Comparison of ENCODE assay signal across 28 cellular contexts in the genomic region with DNA sequence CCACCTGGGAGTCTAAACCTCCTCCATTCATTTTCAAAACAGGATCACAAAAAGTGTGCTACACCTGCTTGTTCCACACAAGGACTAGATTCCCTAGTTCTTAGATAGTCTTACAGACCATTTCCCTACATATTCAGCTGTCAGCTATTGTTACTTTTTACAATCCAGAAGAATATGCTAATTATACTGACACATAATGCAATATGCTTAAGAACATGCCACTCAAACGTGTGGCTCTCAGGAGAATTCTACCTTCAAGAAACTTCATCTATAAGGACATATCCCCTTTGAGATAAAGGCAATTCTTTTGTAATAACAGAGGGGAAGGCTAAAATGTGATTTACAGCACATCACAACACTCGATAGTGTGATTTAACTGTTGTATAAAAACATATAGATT.
"Had no signal": no experiment of that assay in that cellular context is flagged by ENCODE, and none has a peak within 500 bp of the region (broad histone marks: within the 10 kb centered on the region; RNA-seq: fewer than 3 reads in every experiment).

No MANE protein-coding gene starts in this region.

- DNase-seq: natural killer cell; occipital lobe; ovary; posterior cingulate gyrus; psoas muscle; right cardiac atrium; right lobe of liver; sigmoid colon; small intestine; stimulated activated CD4-positive, alpha-beta T cell treated with anti-CD3 and anti-CD28 coated beads, Interleukin-15, amount 100 ng/mL, for 24 hours; stimulated activated CD4-positive, alpha-beta T cell treated with anti-CD3 and anti-CD28 coated beads, Interleukin-2, amount 100 ng/mL, for 24 hours; stimulated activated CD4-positive, alpha-beta T cell treated with anti-CD3 and anti-CD28 coated beads, Interleukin-2, amount 100 ng/mL, for 48 hours; stimulated activated CD4-positive, alpha-beta T cell treated with anti-CD3 and anti-CD28 coated beads, Interleukin-4, amount 100 ng/mL, for 24 hours; stimulated activated naive B cell treated with anti-CD40 and anti-IgM and Interleukin-4, amounts not matched to agents 10 μg/mL and 1 μg/mL and 100 μg/mL, for 72 hours; stimulated activated naive CD4-positive, alpha-beta T cell treated with Interleukin-2 at 50 U/mL for 16 hours; stomach; thyroid gland; trophoblast cell; upper lobe of left lung had no signal

- H3K9me3 ChIP-seq: ovary, psoas muscle, right lobe of liver, sigmoid colon, stomach, thoracic aorta, thyroid gland, tibial nerve, upper lobe of left lung, vagina had no signal

- H2AFZ ChIP-seq: parathyroid adenoma had no signal

- H3K4me3 ChIP-seq: ovary, psoas muscle, right lobe of liver, sigmoid colon, stomach, thoracic aorta, thyroid gland, tibial nerve, upper lobe of left lung, vagina had no signal

- H3K27ac ChIP-seq: ovary, parathyroid adenoma, psoas muscle, right lobe of liver, sigmoid colon, stomach, thoracic aorta, thyroid gland, tibial nerve, upper lobe of left lung, vagina had no signal

- H3K79me2 ChIP-seq: parathyroid adenoma had no signal

- H3K9me3 Mint-ChIP-seq: nephron; neural crest cell; stimulated activated naive CD8-positive, alpha-beta T cell treated with anti-CD3 and anti-CD28 coated beads, Interleukin-15, Interleukin-2, amounts not matched to agents 100 ng/mL and 50 ng/mL, for 24 hours had no signal

- H3K4me3 Mint-ChIP-seq: natural killer cell; nephron; neural crest cell; stimulated activated effector memory CD8-positive, alpha-beta T cell treated with anti-CD3 and anti-CD28 coated beads, Interleukin-12 subunit alpha, Interleukin-12 subunit beta, amount 100 ng/mL, for 72 hours; stimulated activated naive B cell treated with anti-CD40 and anti-IgM and Interleukin-4, amounts not matched to agents 10 μg/mL and 1 μg/mL and 100 μg/mL, for 72 hours; stimulated activated naive CD8-positive, alpha-beta T cell treated with anti-CD3 and anti-CD28 coated beads, Interleukin-15, Interleukin-2, amounts not matched to agents 100 ng/mL and 50 ng/mL, for 24 hours had no signal

- H3K27me3 ChIP-seq: ovary, right lobe of liver, sigmoid colon, stomach, thyroid gland, tibial nerve, upper lobe of left lung, vagina had no signal

- ATAC-seq: natural killer cell; psoas muscle; right cardiac atrium; right lobe of liver; stimulated activated effector memory CD8-positive, alpha-beta T cell treated with anti-CD3 and anti-CD28 coated beads, Interleukin-12 subunit alpha, Interleukin-12 subunit beta, amount 100 ng/mL, for 72 hours; stimulated activated naive B cell treated with anti-CD40 and anti-IgM and Interleukin-4, amounts not matched to agents 10 μg/mL and 1 μg/mL and 100 μg/mL, for 72 hours had no signal

- H3K36me3 Mint-ChIP-seq: natural killer cell; stimulated activated effector memory CD8-positive, alpha-beta T cell treated with anti-CD3 and anti-CD28 coated beads, Interleukin-12 subunit alpha, Interleukin-12 subunit beta, amount 100 ng/mL, for 72 hours; stimulated activated naive B cell treated with anti-CD40 and anti-IgM and Interleukin-4, amounts not matched to agents 10 μg/mL and 1 μg/mL and 100 μg/mL, for 72 hours had no signal

- H3K4me1 Mint-ChIP-seq: natural killer cell; nephron; neural crest cell; stimulated activated effector memory CD8-positive, alpha-beta T cell treated with anti-CD3 and anti-CD28 coated beads, Interleukin-12 subunit alpha, Interleukin-12 subunit beta, amount 100 ng/mL, for 72 hours; stimulated activated naive B cell treated with anti-CD40 and anti-IgM and Interleukin-4, amounts not matched to agents 10 μg/mL and 1 μg/mL and 100 μg/mL, for 72 hours had no signal

- H3K36me3 ChIP-seq: ovary, right lobe of liver, sigmoid colon, stomach, thoracic aorta, thyroid gland, tibial nerve, upper lobe of left lung, vagina had no signal

- H3K27me3 Mint-ChIP-seq: progenitor cell of endocrine pancreas; stimulated activated naive B cell treated with anti-CD40 and anti-IgM and Interleukin-4, amounts not matched to agents 10 μg/mL and 1 μg/mL and 100 μg/mL, for 72 hours; stimulated activated naive CD8-positive, alpha-beta T cell treated with anti-CD3 and anti-CD28 coated beads, Interleukin-15, Interleukin-2, amounts not matched to agents 100 ng/mL and 50 ng/mL, for 24 hours had no signal

- H3K4me1 ChIP-seq: parathyroid adenoma, psoas muscle, right lobe of liver, sigmoid colon, stomach, thyroid gland, tibial nerve, upper lobe of left lung, vagina had no signal

- H3K27ac Mint-ChIP-seq: natural killer cell; nephron; progenitor cell of endocrine pancreas; stimulated activated effector memory CD8-positive, alpha-beta T cell treated with anti-CD3 and anti-CD28 coated beads, Interleukin-12 subunit alpha, Interleukin-12 subunit beta, amount 100 ng/mL, for 72 hours; stimulated activated naive B cell treated with anti-CD40 and anti-IgM and Interleukin-4, amounts not matched to agents 10 μg/mL and 1 μg/mL and 100 μg/mL, for 72 hours; stimulated activated naive CD8-positive, alpha-beta T cell treated with anti-CD3 and anti-CD28 coated beads, Interleukin-15, Interleukin-2, amounts not matched to agents 100 ng/mL and 50 ng/mL, for 24 hours had no signal

- H3K9ac ChIP-seq: parathyroid adenoma had no signal
